11 cellular contexts compared by ENCODE assay signal in genomic region chr17:15708879-15709278, GRCh38. TPM values are rescaled to one million over a fixed set of nuclear protein-coding genes. Genes with fewer than 3 reads are reported as not detected.
A peak's percentile ranks its signal among the peaks of the same experiment; 100 is the strongest.
DNase-seq lines count a peak whose midpoint lies in the region; ATAC-seq, FAIRE-seq and TF ChIP-seq lines count a peak whose summit lies in the region.
"Not testable (repeated sequence)": the region's sequence is repeated elsewhere in the genome, so short reads cannot be mapped to it uniquely, and the experiment has no call there.
"Had no signal": no experiment of that assay in that cellular context is flagged by ENCODE, and none has a peak within 500 bp of the region (broad histone marks: within the 10 kb centered on the region; RNA-seq: fewer than 3 reads in every experiment).

No MANE protein-coding gene starts in this region.

- not testable (repeated sequence) for H3K27me3 ChIP-seq in GM23248 (replicated peaks; ENCODE audit: insufficient read depth); PC-9 (ENCODE audit: insufficient read depth, low read depth); astrocyte (ENCODE audit: insufficient read depth, low read length); HepG2 (ENCODE audit: control insufficient read depth in 1 of 2, insufficient read depth in 2 of 2, low read length in 2 of 2)

- BruUV-seq in PC-9 (replicated peaks; lab: Mats Ljungman, UMichigan): TSS peak; percentile 15
- BruUV-seq in HepG2 (replicated peaks; lab: Mats Ljungman, UMichigan): not testable (repeated sequence)

- H3K27ac ChIP-seq in A549; GM23248; PC-9; astrocyte (ENCODE audit: low read depth, low read length); HepG2 (ENCODE audit: extremely low read length, insufficient read depth, low read length): not testable (repeated sequence)

- not testable (repeated sequence) for H3K4me1 ChIP-seq in A549; GM23248 (ENCODE audit: insufficient read depth); PC-9 (replicated peaks; ENCODE audit: insufficient read depth); astrocyte (ENCODE audit: insufficient read depth, low read length); HepG2 (ENCODE audit: insufficient read depth, low read length)

- H3K9me3 ChIP-seq in A549: peaks cover 72% of the 10 kb centered on the region
- H3K9me3 ChIP-seq in GM23248 (ENCODE audit: low read depth): not testable (repeated sequence)
- H3K9me3 ChIP-seq in PC-9 (ENCODE audit: insufficient read depth, low read depth): peaks cover 22% of the 10 kb centered on the region; the same call in 1 of the 2 replicates
- peaks cover 18% of the 10 kb centered on the region for H3K9me3 ChIP-seq in astrocyte (ENCODE audit: insufficient read depth, low read depth, low read length)
- peaks cover 13% of the 10 kb centered on the region; the same call in 1 of the 2 replicates for H3K9me3 ChIP-seq in HepG2 (ENCODE audit: low read length)

- H3K36me3 ChIP-seq in GM23248 (ENCODE audit: low read depth) (peaks cover 64% of the 10 kb centered on the region), PC-9 (ENCODE audit: low read depth) (peaks cover 29% of the 10 kb centered on the region), astrocyte (ENCODE audit: insufficient read depth, low read length) (peaks cover 33% of the 10 kb centered on the region), HepG2 (replicated peaks in 1 of 2; ENCODE audit: control insufficient read depth in 1 of 2, insufficient read depth in 2 of 2, low read length in 2 of 2) (peaks cover 7 to 24% of the 10 kb centered on the region in 2 experiments; a peak in 4 of 5 replicates)

- H3K27me3 Mint-ChIP-seq in astrocyte (ENCODE audit: low read depth, unreplicated experiment); endothelial cell (ENCODE audit: unreplicated experiment): not testable (repeated sequence)

- H3K4me1 Mint-ChIP-seq in astrocyte (ENCODE audit: low read depth, unreplicated experiment); endothelial cell (ENCODE audit: unreplicated experiment): not testable (repeated sequence)

- in situ Hi-C loops in GM23248 (cut with MboI); HepG2 (cut with HindIII; ENCODE audit: extremely low pct_ligation_motif_present, low pct_unique_long_range_greater_than_20kb): not testable (repeated sequence)

- not testable (repeated sequence) for H3K4me3 ChIP-seq in A549; GM23248; PC-9; astrocyte (ENCODE audit: insufficient read depth, low read depth, low read length); HepG2 (replicated peaks in 1 of 3; ENCODE audit: insufficient read depth in 1 of 3, low read depth in 2 of 3, low read length in 3 of 3)

- H3K9me3 Mint-ChIP-seq in astrocyte (ENCODE audit: unreplicated experiment) (peaks cover 33% of the 10 kb centered on the region), endothelial cell (ENCODE audit: unreplicated experiment) (peaks cover 16% of the 10 kb centered on the region)

- H4K20me1 ChIP-seq in GM23248 (ENCODE audit: insufficient read depth); PC-9 (ENCODE audit: insufficient read depth); astrocyte (ENCODE audit: insufficient read depth, low read length); HepG2 (ENCODE audit: insufficient read depth, low read length): not testable (repeated sequence)

- TF ChIP-seq CTCF in A549 (IDR thresholded peaks at IDR 0.05); PC-9 (conservative IDR thresholded peaks at IDR 0.05); astrocyte (IDR thresholded peaks at IDR 0.05; ENCODE audit: insufficient read depth, low read depth, low read length); endothelial cell (IDR thresholded peaks at IDR 0.05; ENCODE audit: unreplicated experiment); HepG2 (CRISPR knock-in tag; IDR thresholded peaks at IDR 0.05): not testable (repeated sequence)

- not testable (repeated sequence) for H3K9me2 ChIP-seq in GM23248 (ENCODE audit: insufficient read depth); PC-9 (ENCODE audit: insufficient read depth)

- not testable (repeated sequence) for DNase-seq in A549 (ENCODE audit: low read depth in 1 of 2, low spot score in 1 of 2); PC-9; astrocyte (ENCODE audit: low read depth); endothelial cell (ENCODE audit: low spot score); HepG2 (ENCODE audit: low spot score)
- peak; percentile 1 for DNase-seq in GM23248

- H3K36me3 Mint-ChIP-seq in astrocyte (ENCODE audit: low read depth, unreplicated experiment) (peaks cover 49% of the 10 kb centered on the region), endothelial cell (ENCODE audit: low read depth, unreplicated experiment) (peaks cover 77% of the 10 kb centered on the region)

- POLR2A ChIA-PET in A549 (lab: Yijun Ruan, JAX); PC-9 (lab: Charles Lee; ENCODE audit: unreplicated experiment); HepG2 (lab: Yijun Ruan, JAX): not testable (repeated sequence)

- intact Hi-C loops in PC-9 (cut with micrococcal nuclease; ENCODE audit: unreplicated experiment); HepG2 (cut with micrococcal nuclease; ENCODE audit: unreplicated experiment): not testable (repeated sequence)

- ATAC-seq in A549, HepG2: not testable (repeated sequence)

- H3K27ac Mint-ChIP-seq in astrocyte (ENCODE audit: unreplicated experiment); endothelial cell (ENCODE audit: unreplicated experiment): not testable (repeated sequence)

- H3K79me2 ChIP-seq in GM23248 (ENCODE audit: insufficient read depth); PC-9 (ENCODE audit: low read depth); astrocyte (ENCODE audit: insufficient read depth, low read length); HepG2 (ENCODE audit: insufficient read depth, low read length): not testable (repeated sequence)

- TF ChIP-seq EP300 in A549 (IDR thresholded peaks at IDR 0.05); HepG2 (IDR thresholded peaks at IDR 0.05; ENCODE audit: low read depth in 2 of 2, low read length in 2 of 2); HepG2 (CRISPR knock-in tag; IDR thresholded peaks at IDR 0.05; ENCODE audit: borderline replicate concordance): not testable (repeated sequence)

- H3K4me3 Mint-ChIP-seq in astrocyte (ENCODE audit: unreplicated experiment): not testable (repeated sequence)
- peak overlapping the region; percentile 67 for H3K4me3 Mint-ChIP-seq in endothelial cell (ENCODE audit: unreplicated experiment)

- 92% methylated on average over 3 of the region's 3 CpGs for WGBS in A549 (ENCODE audit: missing lambda C conversion rate)
- WGBS in GM23248 (ENCODE audit: low coverage in 1 of 2, low lambda C conversion rate in 2 of 2, missing lambda C conversion rate in 2 of 2), 2 experiments: 98 to 100% methylated on average over 3 of the region's 3 CpGs
- 100% methylated on average over 1 of the region's 3 CpGs for WGBS in HepG2 (ENCODE audit: low lambda C conversion rate)

- peak; percentile 96 for FAIRE-seq in A549 (lab: Jason Lieb, UNC)
- FAIRE-seq in astrocyte (lab: Jason Lieb, UNC): peak; percentile 20
- FAIRE-seq in HepG2 (lab: Jason Lieb, UNC): not testable (repeated sequence)

- not testable (repeated sequence) for H3F3A ChIP-seq in GM23248 (ENCODE audit: insufficient read depth); PC-9 (ENCODE audit: insufficient read depth, low read depth)

- TF ChIP-seq POLR2A in A549 (IDR thresholded peaks at IDR 0.05; ENCODE audit: low read length); HepG2 (IDR thresholded peaks at IDR 0.05; ENCODE audit: insufficient read depth in 1 of 2, low read depth in 2 of 2, low read length in 2 of 2): not testable (repeated sequence)

- not testable (repeated sequence) for H2AFZ ChIP-seq in GM23248; PC-9; astrocyte (ENCODE audit: low read depth, low read length); HepG2 (ENCODE audit: low read length)

- not testable (repeated sequence) for H3K4me2 ChIP-seq in A549; GM23248 (ENCODE audit: unreplicated experiment); PC-9; astrocyte (ENCODE audit: low read length); HepG2 (ENCODE audit: low read depth, low read length)

- not testable (repeated sequence) for TF ChIP-seq RAD21 in A549 (conservative IDR thresholded peaks at IDR 0.05 in 1 of 2, IDR thresholded peaks at IDR 0.05 in 1 of 2); HepG2 (CRISPR knock-in tag; IDR thresholded peaks at IDR 0.05)

- H3K9ac ChIP-seq in GM23248; astrocyte (ENCODE audit: low read length); HepG2 (ENCODE audit: insufficient read depth, low read depth, low read length): not testable (repeated sequence)

- CTCF ChIA-PET in A549 (lab: Yijun Ruan, JAX); PC-9 (lab: Charles Lee); HepG2 (lab: Yijun Ruan, JAX; ENCODE audit: low intra/inter-chr PET ratio, low total read pairs): not testable (repeated sequence)

RNA-seq across cellular contexts. Expression of gene ZNF286A, which starts 9.3 kb away (rescaled TPM):
- polyA plus RNA-seq in A549 (2011; rRNA removed) (40.5 and 49.6 TPM in 2 replicates), A549 (2017; fragmentation: RNase III; extraction: RNeasy Plus Mini Kit Qiagen cat#74134 plus additional on column Dnase treatment) (34.4 to 43.8 TPM (median 43.4 TPM) in 3 replicates), GM23248 (2016; fragmentation: Nextera tagmentation; extraction: Ambion mirVana) (10.3 and 11.7 TPM in 2 replicates), HepG2 (2011; rRNA removed) (9.2 and 12.7 TPM in 2 replicates)
- 21.3 and 25.7 TPM in 2 replicates for polyA plus RNA-seq in A549 (2012; cell fraction: cytosol; rRNA removed)
- polyA plus RNA-seq in A549 (2012; cell fraction: nucleus; rRNA removed): 8.8 and 10.7 TPM in 2 replicates
- 21.2 and 27.1 TPM in 2 replicates for polyA minus RNA-seq in A549 (2011; rRNA and poly(A)+ RNA removed)
- 13.6 and 18.3 TPM in 2 replicates for total RNA-seq in GM23248 (2014; rRNA removed; shearing (Covaris generic))
- total RNA-seq in PC-9 (2021) (65.9 and 66.1 TPM in 2 replicates), astrocyte (44.1 and 58.6 TPM in 2 replicates), endothelial cell (ENCODE audit: unreplicated experiment) (82.3 TPM), HepG2 (2016; rRNA removed; fragmentation: Illumina TruSeq; extraction: Trizol) (38.8 and 47.8 TPM in 2 replicates)
- total RNA-seq in HepG2 (2016; cell fraction: cytosol; rRNA removed; fragmentation: Illumina TruSeq; extraction: Trizol; ENCODE audit: low read depth): 16.3 and 18.5 TPM in 2 replicates
- total RNA-seq in HepG2 (2016; cell fraction: insoluble cytoplasmic fraction; rRNA removed; fragmentation: Illumina TruSeq; extraction: Trizol): 40.0 and 53.8 TPM in 2 replicates
- total RNA-seq in HepG2 (2016; cell fraction: membrane; rRNA removed; fragmentation: Illumina TruSeq; extraction: Trizol): 35.9 and 37.8 TPM in 2 replicates
- total RNA-seq in HepG2 (2016; cell fraction: nucleus; rRNA removed; fragmentation: Illumina TruSeq; extraction: Trizol): 29.4 and 35.5 TPM in 2 replicates
- polyA plus RNA-seq in HepG2 (2011; cell fraction: cytosol; rRNA removed): 9.6 and 11.1 TPM in 2 replicates
- 11.6 and 13.0 TPM in 2 replicates for polyA plus RNA-seq in HepG2 (2011; cell fraction: nucleus; rRNA removed)
- 10.6 and 12.6 TPM in 2 replicates for polyA plus RNA-seq in HepG2 (2012)
- polyA plus RNA-seq in HepG2 (2016; cell fraction: cytosol; fragmentation: Illumina TruSeq; extraction: Trizol; ENCODE audit: low read depth): 18.5 and 19.8 TPM in 2 replicates
- polyA plus RNA-seq in HepG2 (2016; cell fraction: insoluble cytoplasmic fraction; fragmentation: Illumina TruSeq; extraction: Trizol; ENCODE audit: low read depth): 32.0 and 32.7 TPM in 2 replicates
- 20.7 and 25.3 TPM in 2 replicates for polyA plus RNA-seq in HepG2 (2016; cell fraction: membrane; fragmentation: Illumina TruSeq; extraction: Trizol; ENCODE audit: low read depth)
- 31.4 and 37.2 TPM in 2 replicates for polyA plus RNA-seq in HepG2 (2016; cell fraction: nucleus; fragmentation: Illumina TruSeq; extraction: Trizol; ENCODE audit: insufficient read depth, low read depth)
- 11.9 and 15.6 TPM in 2 replicates for polyA minus RNA-seq in HepG2 (2011; rRNA and poly(A)+ RNA removed; ENCODE audit: low replicate concordance)
- 10.8 and 16.4 TPM in 2 replicates for polyA minus RNA-seq in HepG2 (2011; cell fraction: cytosol; rRNA and poly(A)+ RNA removed)
- polyA minus RNA-seq in HepG2 (2011; cell fraction: nucleus; rRNA and poly(A)+ RNA removed): 17.6 and 30.1 TPM in 2 replicates

RNA-seq across cellular contexts. Expression of gene TBC1D26, which starts 23.2 kb away (rescaled TPM):
- polyA plus RNA-seq in A549 (2011; rRNA removed) (0.16 and 0.17 TPM in 2 replicates), A549 (2017; fragmentation: RNase III; extraction: RNeasy Plus Mini Kit Qiagen cat#74134 plus additional on column Dnase treatment) (0.07 to 0.18 TPM (median 0.08 TPM) in 3 replicates), GM23248 (2016; fragmentation: Nextera tagmentation; extraction: Ambion mirVana) (not detected in 2 replicates), HepG2 (2011; rRNA removed) (0.08 and 0.33 TPM in 2 replicates)
- polyA plus RNA-seq in A549 (2012; cell fraction: cytosol; rRNA removed): 0.03 and 0.04 TPM in 2 replicates
- polyA plus RNA-seq in A549 (2012; cell fraction: nucleus; rRNA removed): 0.60 and 0.74 TPM in 2 replicates
- 1.1 and 1.2 TPM in 2 replicates for polyA minus RNA-seq in A549 (2011; rRNA and poly(A)+ RNA removed)
- total RNA-seq in GM23248 (2014; rRNA removed; shearing (Covaris generic)): not detected in 2 replicates
- total RNA-seq in PC-9 (2021) (0.55 and 0.85 TPM in 2 replicates), astrocyte (0.14 and 0.77 TPM in 2 replicates), endothelial cell (ENCODE audit: unreplicated experiment) (2.4 TPM), HepG2 (2016; rRNA removed; fragmentation: Illumina TruSeq; extraction: Trizol) (not detected in 2 replicates)
- not detected in 2 replicates for total RNA-seq in HepG2 (2016; cell fraction: cytosol; rRNA removed; fragmentation: Illumina TruSeq; extraction: Trizol; ENCODE audit: low read depth)
- total RNA-seq in HepG2 (2016; cell fraction: insoluble cytoplasmic fraction; rRNA removed; fragmentation: Illumina TruSeq; extraction: Trizol): not detected in 2 replicates
- total RNA-seq in HepG2 (2016; cell fraction: membrane; rRNA removed; fragmentation: Illumina TruSeq; extraction: Trizol): not detected in 2 replicates
- total RNA-seq in HepG2 (2016; cell fraction: nucleus; rRNA removed; fragmentation: Illumina TruSeq; extraction: Trizol): not detected in 2 replicates
- polyA plus RNA-seq in HepG2 (2011; cell fraction: cytosol; rRNA removed): 0.04 and 0.08 TPM in 2 replicates
- polyA plus RNA-seq in HepG2 (2011; cell fraction: nucleus; rRNA removed): 2.3 and 2.4 TPM in 2 replicates
- 0.16 and 0.40 TPM in 2 replicates for polyA plus RNA-seq in HepG2 (2012)
- not detected in 2 replicates for polyA plus RNA-seq in HepG2 (2016; cell fraction: cytosol; fragmentation: Illumina TruSeq; extraction: Trizol; ENCODE audit: low read depth)
- not detected in 2 replicates for polyA plus RNA-seq in HepG2 (2016; cell fraction: insoluble cytoplasmic fraction; fragmentation: Illumina TruSeq; extraction: Trizol; ENCODE audit: low read depth)
- not detected in 2 replicates for polyA plus RNA-seq in HepG2 (2016; cell fraction: membrane; fragmentation: Illumina TruSeq; extraction: Trizol; ENCODE audit: low read depth)
- not detected in 2 replicates for polyA plus RNA-seq in HepG2 (2016; cell fraction: nucleus; fragmentation: Illumina TruSeq; extraction: Trizol; ENCODE audit: insufficient read depth, low read depth)
- polyA minus RNA-seq in HepG2 (2011; rRNA and poly(A)+ RNA removed; ENCODE audit: low replicate concordance): 0.16 TPM in 1 of 2 replicates, not detected in the other
- polyA minus RNA-seq in HepG2 (2011; cell fraction: cytosol; rRNA and poly(A)+ RNA removed): not detected in 2 replicates
- polyA minus RNA-seq in HepG2 (2011; cell fraction: nucleus; rRNA and poly(A)+ RNA removed): 0.37 and 0.64 TPM in 2 replicates
- total RNA-seq: A172, Daoy had no signal
- polyA plus RNA-seq: CD14-positive monocyte; CD4-positive, alpha-beta memory T cell; CD4-positive, CD25-positive, alpha-beta regulatory T cell had no signal

RNA-seq across cellular contexts. Expression of gene TRIM16, which starts 24.8 kb away (rescaled TPM):
- polyA plus RNA-seq in A549 (2011; rRNA removed): 275 and 301 TPM in 2 replicates
- 218 and 250 TPM in 2 replicates for polyA plus RNA-seq in A549 (2012; cell fraction: cytosol; rRNA removed)
- polyA plus RNA-seq in A549 (2012; cell fraction: nucleus; rRNA removed): 179 and 219 TPM in 2 replicates
- 293 to 322 TPM (median 297 TPM) in 3 replicates for polyA plus RNA-seq in A549 (2017; fragmentation: RNase III; extraction: RNeasy Plus Mini Kit Qiagen cat#74134 plus additional on column Dnase treatment)
- polyA minus RNA-seq in A549 (2011; rRNA and poly(A)+ RNA removed): 352 and 361 TPM in 2 replicates
- 32.1 and 39.0 TPM in 2 replicates for total RNA-seq in GM23248 (2014; rRNA removed; shearing (Covaris generic))
- polyA plus RNA-seq in GM23248 (2016; fragmentation: Nextera tagmentation; extraction: Ambion mirVana): 21.3 and 23.2 TPM in 2 replicates
- total RNA-seq in PC-9 (2021): 213 and 243 TPM in 2 replicates
- total RNA-seq in astrocyte: 43.3 and 44.8 TPM in 2 replicates
- 25.2 TPM for total RNA-seq in endothelial cell (ENCODE audit: unreplicated experiment)
- 18.3 and 23.4 TPM in 2 replicates for total RNA-seq in HepG2 (2016; rRNA removed; fragmentation: Illumina TruSeq; extraction: Trizol)
- total RNA-seq in HepG2 (2016; cell fraction: cytosol; rRNA removed; fragmentation: Illumina TruSeq; extraction: Trizol; ENCODE audit: low read depth): 15.2 and 17.2 TPM in 2 replicates
- total RNA-seq in HepG2 (2016; cell fraction: insoluble cytoplasmic fraction; rRNA removed; fragmentation: Illumina TruSeq; extraction: Trizol): 18.6 and 20.8 TPM in 2 replicates
- 22.0 and 26.3 TPM in 2 replicates for total RNA-seq in HepG2 (2016; cell fraction: membrane; rRNA removed; fragmentation: Illumina TruSeq; extraction: Trizol)
- total RNA-seq in HepG2 (2016; cell fraction: nucleus; rRNA removed; fragmentation: Illumina TruSeq; extraction: Trizol): 19.6 and 24.8 TPM in 2 replicates
- polyA plus RNA-seq in HepG2 (2011; rRNA removed): 12.3 and 14.4 TPM in 2 replicates
- 9.1 and 13.5 TPM in 2 replicates for polyA plus RNA-seq in HepG2 (2011; cell fraction: cytosol; rRNA removed)
- polyA plus RNA-seq in HepG2 (2011; cell fraction: nucleus; rRNA removed): 11.1 and 11.2 TPM in 2 replicates
- polyA plus RNA-seq in HepG2 (2012): 11.0 and 15.8 TPM in 2 replicates
- polyA plus RNA-seq in HepG2 (2016; cell fraction: cytosol; fragmentation: Illumina TruSeq; extraction: Trizol; ENCODE audit: low read depth): 5.3 and 5.7 TPM in 2 replicates
- polyA plus RNA-seq in HepG2 (2016; cell fraction: insoluble cytoplasmic fraction; fragmentation: Illumina TruSeq; extraction: Trizol; ENCODE audit: low read depth): 11.1 and 11.7 TPM in 2 replicates
- polyA plus RNA-seq in HepG2 (2016; cell fraction: membrane; fragmentation: Illumina TruSeq; extraction: Trizol; ENCODE audit: low read depth): 13.2 and 14.2 TPM in 2 replicates
- 21.1 and 25.5 TPM in 2 replicates for polyA plus RNA-seq in HepG2 (2016; cell fraction: nucleus; fragmentation: Illumina TruSeq; extraction: Trizol; ENCODE audit: insufficient read depth, low read depth)
- 13.0 and 94.0 TPM in 2 replicates for polyA minus RNA-seq in HepG2 (2011; rRNA and poly(A)+ RNA removed; ENCODE audit: low replicate concordance)
- polyA minus RNA-seq in HepG2 (2011; cell fraction: cytosol; rRNA and poly(A)+ RNA removed): 11.7 and 15.1 TPM in 2 replicates
- polyA minus RNA-seq in HepG2 (2011; cell fraction: nucleus; rRNA and poly(A)+ RNA removed): 21.2 and 27.8 TPM in 2 replicates
